In genomic region chr2:203720922-203721672, GRCh38 we compare ENCODE assay signal across 13 cellular contexts. TPM values are rescaled to one million over a fixed set of nuclear protein-coding genes. Genes with fewer than 3 reads are reported as not detected.
DNase-seq lines count a peak whose midpoint lies in the region; ATAC-seq and TF ChIP-seq lines count a peak whose summit lies in the region.
"Had no signal": no experiment of that assay in that cellular context is flagged by ENCODE, and none has a peak within 500 bp of the region (broad histone marks: within the 10 kb centered on the region; RNA-seq: fewer than 3 reads in every experiment).

No MANE protein-coding gene starts in this region.

- no peaks in the 10 kb centered on the region for H4K20me1 ChIP-seq in neural progenitor cell (ENCODE audit: low read depth)

- no peaks in the 10 kb centered on the region for H3F3A ChIP-seq in neural progenitor cell (ENCODE audit: low read depth)

- H3K27ac ChIP-seq in HUES64 (ENCODE audit: low read depth, low read length) = peak overlapping the region; percentile 82; the same call in 1 of the 2 replicates
- no peak overlapping the region for H3K27ac ChIP-seq in neural progenitor cell
- H3K27ac ChIP-seq: upper lobe of right lung had no signal

- no peak overlapping the region; the same call in 1 of the 2 replicates for H3K9ac ChIP-seq in HUES64 (ENCODE audit: low read depth, low read length)
- no peak overlapping the region for H3K9ac ChIP-seq in neural progenitor cell

- H3K4me2 ChIP-seq in neural progenitor cell = no peak overlapping the region

- peak overlapping the region; percentile 30 for H3K4me3 Mint-ChIP-seq in activated T-cell treated with anti-CD3 and anti-CD28 coated beads, Interleukin-2, amount 50 U/mL, for 24 hours
- peak overlapping the region; percentile 51 for H3K4me3 Mint-ChIP-seq in activated naive CD8-positive, alpha-beta T cell treated with anti-CD3 and anti-CD28 coated beads, Interleukin-2, amount 10 ng/mL, durations not matched to agents 7 days and 5 days
- no peak overlapping the region for H3K4me3 Mint-ChIP-seq in neural progenitor cell
- no peak overlapping the region for H3K4me3 Mint-ChIP-seq in endothelial cell (ENCODE audit: unreplicated experiment)

- H3K4me1 Mint-ChIP-seq in activated T-cell treated with anti-CD3 and anti-CD28 coated beads, Interleukin-2, amount 50 U/mL, for 24 hours (ENCODE audit: low read depth) = peaks cover 87% of the 10 kb centered on the region
- H3K4me1 Mint-ChIP-seq in activated naive CD8-positive, alpha-beta T cell treated with anti-CD3 and anti-CD28 coated beads, Interleukin-2, amount 10 ng/mL, durations not matched to agents 7 days and 5 days = peaks cover 63% of the 10 kb centered on the region
- no peaks in the 10 kb centered on the region for H3K4me1 Mint-ChIP-seq in neural progenitor cell
- peaks cover 8% of the 10 kb centered on the region for H3K4me1 Mint-ChIP-seq in endothelial cell (ENCODE audit: unreplicated experiment)

- WGBS in HUES64 = 80% methylated on average over 6 of the region's 6 CpGs

- H3K27me3 ChIP-seq in HUES64 (ENCODE audit: insufficient read depth, low read length) = no peaks in the 10 kb centered on the region
- no peaks in the 10 kb centered on the region for H3K27me3 ChIP-seq in neural progenitor cell
- H3K27me3 ChIP-seq: upper lobe of right lung had no signal

- no peak for DNase-seq in activated T-cell treated with anti-CD3 and anti-CD28 coated beads, Interleukin-2, amount 50 U/mL, for 24 hours
- no peak for DNase-seq in activated T-cell treated with anti-CD3 and anti-CD28 coated beads, Interleukin-2, amount 50 U/mL, for 48 hours
- DNase-seq in activated naive CD8-positive, alpha-beta T cell treated with anti-CD3 and anti-CD28 coated beads, Interleukin-2, amount 10 ng/mL, durations not matched to agents 7 days and 5 days = no peak
- peak; percentile 9 for DNase-seq in neural progenitor cell (ENCODE audit: low spot score)
- no peak for DNase-seq in NCI-H82 treated with DMSO at 0.1 percent for 48 hours (lab: John Stamatoyannopoulos, UW; ENCODE audit: unreplicated experiment)
- DNase-seq in endothelial cell (ENCODE audit: low spot score) = no peak
- DNase-seq: activated CD4-positive, alpha-beta T cell treated with anti-CD3 and anti-CD28 coated beads, Interleukin-2, amount 50 U/mL, for 48 hours; islet precursor cell; stimulated activated CD4-positive, alpha-beta T cell treated with anti-CD3 and anti-CD28 coated beads, Interleukin-4, amount 100 ng/mL, for 24 hours; upper lobe of right lung had no signal

- ATAC-seq in activated naive CD8-positive, alpha-beta T cell treated with anti-CD3 and anti-CD28 coated beads, Interleukin-2, amount 10 ng/mL, durations not matched to agents 7 days and 5 days (ENCODE audit: low read depth) = no peak
- ATAC-seq in GM21723 (IDR thresholded peaks at IDR 0.05; ENCODE audit: unreplicated experiment) = no peak
- ATAC-seq: upper lobe of right lung had no signal

- no peaks in the 10 kb centered on the region for H3K27me3 Mint-ChIP-seq in activated T-cell treated with anti-CD3 and anti-CD28 coated beads, Interleukin-2, amount 50 U/mL, for 24 hours
- H3K27me3 Mint-ChIP-seq in activated naive CD8-positive, alpha-beta T cell treated with anti-CD3 and anti-CD28 coated beads, Interleukin-2, amount 10 ng/mL, durations not matched to agents 7 days and 5 days = no peaks in the 10 kb centered on the region
- H3K27me3 Mint-ChIP-seq in neural progenitor cell (ENCODE audit: insufficient read depth, low read depth) = peaks cover 2% of the 10 kb centered on the region
- peaks cover 2% of the 10 kb centered on the region for H3K27me3 Mint-ChIP-seq in endothelial cell (ENCODE audit: unreplicated experiment)

- peak; percentile 5 for TF ChIP-seq CTCF in neural progenitor cell (IDR thresholded peaks at IDR 0.05)
- TF ChIP-seq CTCF in endothelial cell (IDR thresholded peaks at IDR 0.05; ENCODE audit: unreplicated experiment) = no peak

- no peaks in the 10 kb centered on the region for H3K79me2 ChIP-seq in neural progenitor cell (ENCODE audit: low read depth)

- peaks cover 13% of the 10 kb centered on the region for H3K9me3 Mint-ChIP-seq in activated T-cell treated with anti-CD3 and anti-CD28 coated beads, Interleukin-2, amount 50 U/mL, for 24 hours
- H3K9me3 Mint-ChIP-seq in activated naive CD8-positive, alpha-beta T cell treated with anti-CD3 and anti-CD28 coated beads, Interleukin-2, amount 10 ng/mL, durations not matched to agents 7 days and 5 days = peaks cover 2% of the 10 kb centered on the region
- H3K9me3 Mint-ChIP-seq in neural progenitor cell = no peaks in the 10 kb centered on the region
- H3K9me3 Mint-ChIP-seq in endothelial cell (ENCODE audit: unreplicated experiment) = no peaks in the 10 kb centered on the region

- POLR2A ChIA-PET in activated naive CD8-positive, alpha-beta T cell treated with anti-CD3 and anti-CD28 coated beads, Interleukin-2, amount 10 ng/mL, durations not matched to agents 7 days and 5 days (lab: Charles Lee) = interaction anchor here (1.2 to 5.9 kb wide), 7 partner anchors 9 to 59 kb away, joined by 4 to 75 read pairs (median 7); partner anchors contain the start of gene CD28

- no peaks in the 10 kb centered on the region for H3K36me3 ChIP-seq in HUES64 (ENCODE audit: insufficient read depth, low read length)
- H3K36me3 ChIP-seq in neural progenitor cell = no peaks in the 10 kb centered on the region
- H3K36me3 ChIP-seq: upper lobe of right lung had no signal

- peak overlapping the region; percentile 98 for H2AFZ ChIP-seq in neural progenitor cell (replicated peaks)

- peak overlapping the region; percentile 92 for H3K27ac Mint-ChIP-seq in activated T-cell treated with anti-CD3 and anti-CD28 coated beads, Interleukin-2, amount 50 U/mL, for 24 hours
- H3K27ac Mint-ChIP-seq in activated naive CD8-positive, alpha-beta T cell treated with anti-CD3 and anti-CD28 coated beads, Interleukin-2, amount 10 ng/mL, durations not matched to agents 7 days and 5 days = peak overlapping the region; percentile 91
- H3K27ac Mint-ChIP-seq in neural progenitor cell (no peak overlapping the region), endothelial cell (ENCODE audit: unreplicated experiment) (no peak overlapping the region)

- no peak overlapping the region for H3K4me3 ChIP-seq in HUES64 (ENCODE audit: low read length)
- no peak overlapping the region for H3K4me3 ChIP-seq in neural progenitor cell
- H3K4me3 ChIP-seq: upper lobe of right lung had no signal

- H3K36me3 Mint-ChIP-seq in activated T-cell treated with anti-CD3 and anti-CD28 coated beads, Interleukin-2, amount 50 U/mL, for 24 hours (ENCODE audit: low read depth) = peaks cover 96% of the 10 kb centered on the region
- peaks cover 22% of the 10 kb centered on the region for H3K36me3 Mint-ChIP-seq in activated naive CD8-positive, alpha-beta T cell treated with anti-CD3 and anti-CD28 coated beads, Interleukin-2, amount 10 ng/mL, durations not matched to agents 7 days and 5 days
- H3K36me3 Mint-ChIP-seq in neural progenitor cell (no peaks in the 10 kb centered on the region), endothelial cell (ENCODE audit: low read depth, unreplicated experiment) (no peaks in the 10 kb centered on the region)

- H3K4me1 ChIP-seq in HUES64 (ENCODE audit: insufficient read depth, low read length) = peaks cover 30% of the 10 kb centered on the region
- H3K4me1 ChIP-seq in neural progenitor cell = peaks cover 15% of the 10 kb centered on the region

- no peaks in the 10 kb centered on the region for H3K9me3 ChIP-seq in HUES64 (ENCODE audit: insufficient read depth, low read depth, low read length)
- H3K9me3 ChIP-seq in neural progenitor cell (ENCODE audit: low read depth) = no peaks in the 10 kb centered on the region
- H3K9me3 ChIP-seq: upper lobe of right lung had no signal

RNA-seq across cellular contexts. Expression of gene CD28, which starts 14.7 kb away (rescaled TPM):
- polyA plus RNA-seq in HUES64 (2013, experiment 1 of 2) = not detected
- not detected for polyA plus RNA-seq in HUES64 (2013, experiment 2 of 2)
- 10 to 100 TPM; 52.7 to 58.9 TPM for total RNA-seq in activated naive CD8-positive, alpha-beta T cell treated with anti-CD3 and anti-CD28 coated beads, Interleukin-2, amount 10 ng/mL, durations not matched to agents 7 days and 5 days
- total RNA-seq in neural progenitor cell (ENCODE audit: low replicate concordance) (not detected in 2 replicates), endothelial cell (ENCODE audit: unreplicated experiment) (not detected)
- polyA plus RNA-seq: endothelial cell of umbilical vein had no signal

Comparison
In these comparisons a context has a peak if more than half of its experiments do, and no peak if none do; other contexts are left out.
1. H3K27ac Mint-ChIP-seq: peak in activated T-cell treated with anti-CD3 and anti-CD28 coated beads, Interleukin-2, amount 50 U/mL, for 24 hours (single experiment) and activated naive CD8-positive, alpha-beta T cell treated with anti-CD3 and anti-CD28 coated beads, Interleukin-2, amount 10 ng/mL, durations not matched to agents 7 days and 5 days (single experiment); none in neural progenitor cell (single experiment) and endothelial cell (single experiment).
2. H3K4me3 Mint-ChIP-seq: peak in activated T-cell treated with anti-CD3 and anti-CD28 coated beads, Interleukin-2, amount 50 U/mL, for 24 hours (single experiment) and activated naive CD8-positive, alpha-beta T cell treated with anti-CD3 and anti-CD28 coated beads, Interleukin-2, amount 10 ng/mL, durations not matched to agents 7 days and 5 days (single experiment); none in neural progenitor cell (single experiment) and endothelial cell (single experiment).
3. RNA of gene CD28, which starts 14.7 kb away (total RNA-seq): 52.7 to 58.9 TPM in activated naive CD8-positive, alpha-beta T cell treated with anti-CD3 and anti-CD28 coated beads, Interleukin-2, amount 10 ng/mL, durations not matched to agents 7 days and 5 days; not detected in neural progenitor cell and not detected in endothelial cell (single experiment); every median in the first group is over 10 times any median in the second.